In the genomic region with DNA sequence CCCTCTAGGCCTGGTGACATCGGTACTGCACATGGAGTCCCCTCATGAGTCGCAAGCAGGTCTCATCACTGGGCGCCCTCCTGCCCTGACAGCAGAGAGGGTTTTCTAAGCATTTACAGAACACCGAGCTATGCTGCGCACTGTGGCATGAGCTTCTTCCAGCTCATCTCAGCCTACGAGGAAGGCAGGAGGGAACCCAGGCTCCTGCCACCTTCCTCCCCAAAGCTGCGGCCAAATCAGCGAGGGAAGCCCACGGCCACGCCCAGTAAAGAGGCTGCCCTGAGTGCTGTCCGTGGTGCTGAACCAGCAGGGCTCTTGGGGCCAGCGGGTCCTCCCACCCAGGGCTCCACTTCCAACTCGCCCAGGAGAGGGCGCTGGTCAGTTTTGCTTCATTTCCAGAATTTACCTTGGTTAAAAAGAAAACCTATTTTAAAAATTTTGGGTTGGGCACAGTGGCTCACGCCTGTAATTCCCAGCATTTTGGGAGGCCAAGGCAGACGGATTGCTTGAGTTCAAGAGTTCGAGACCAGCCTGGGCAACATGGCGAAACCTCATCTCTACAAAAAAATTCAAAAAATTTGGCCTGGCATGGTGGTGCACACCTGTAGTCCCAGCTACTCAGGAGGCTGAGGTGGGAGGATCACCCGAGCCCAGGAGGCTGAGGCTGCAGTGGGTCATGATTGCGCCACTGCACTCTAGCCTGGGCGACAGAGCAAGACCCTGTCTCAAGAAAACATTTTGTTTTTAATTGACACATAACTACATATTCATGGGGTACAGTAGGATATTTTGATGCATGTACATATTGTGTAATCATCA, we compare ENCODE assay signal across 8 cellular contexts. TPM values are rescaled to one million over a fixed set of nuclear protein-coding genes. Genes with fewer than 3 reads are reported as not detected.
DNase-seq lines count a peak whose midpoint lies in the region; ATAC-seq and TF ChIP-seq lines count a peak whose summit lies in the region.

No MANE protein-coding gene starts in this region.

- no peaks in the 10 kb centered on the region for H3K4me1 ChIP-seq in parathyroid adenoma

- DNase-seq in BJ (ENCODE audit: low read depth) (peak; percentile 4), GOT3 (lab: John Stamatoyannopoulos, UW) (peak; percentile 34), RKO (ENCODE audit: low spot score) (peak; percentile 83), globus pallidus (ENCODE audit: low spot score) (peak; percentile 63)
- DNase-seq in activated effector memory CD4-positive, alpha-beta T cell treated with anti-CD3 and anti-CD28 coated beads, Interleukin-2, amount 50 U/mL, for 16 hours: peak; percentile 79

- ATAC-seq in GM18519 (IDR thresholded peaks at IDR 0.05; ENCODE audit: low FRiP score, unreplicated experiment) (no peak), HG03135 (IDR thresholded peaks at IDR 0.05; ENCODE audit: unreplicated experiment) (no peak)

- POLR2A ChIA-PET in BJ (lab: Charles Lee): no interaction called here

- H2AFZ ChIP-seq in parathyroid adenoma: no peak overlapping the region

- H3K36me3 ChIP-seq in BJ (ENCODE audit: control insufficient read depth, insufficient read depth, low read length) (no peaks in the 10 kb centered on the region), parathyroid adenoma (ENCODE audit: control insufficient read depth, insufficient read depth, low read length) (no peaks in the 10 kb centered on the region)

- H3K4me2 ChIP-seq in parathyroid adenoma (ENCODE audit: low read length): no peak overlapping the region

- no peak overlapping the region for H3K4me3 ChIP-seq in BJ (ENCODE audit: low read depth, low read length)
- no peak overlapping the region for H3K4me3 ChIP-seq in parathyroid adenoma (ENCODE audit: low read depth, low read length)

- CTCF ChIA-PET in BJ (lab: Yijun Ruan, JAX): interaction anchor here (0.6 to 5.7 kb wide), 8 partner anchors 9 to 235 kb away, joined by 3 to 37 read pairs (median 4); no protein-coding TSS in a partner anchor

- H3K27ac ChIP-seq in parathyroid adenoma: no peak overlapping the region

- no peaks in the 10 kb centered on the region for H3K79me2 ChIP-seq in parathyroid adenoma

- H3K27me3 ChIP-seq in BJ (ENCODE audit: control insufficient read depth, insufficient read depth, low read length) (peaks cover 2% of the 10 kb centered on the region), parathyroid adenoma (ENCODE audit: control insufficient read depth, insufficient read depth, low read length) (no peaks in the 10 kb centered on the region)

- no peak overlapping the region for H3K9ac ChIP-seq in parathyroid adenoma

- TF ChIP-seq CTCF in BJ (IDR thresholded peaks at IDR 0.05; ENCODE audit: insufficient read depth, low read depth, low read length) (peak; percentile 83), parathyroid adenoma (IDR thresholded peaks at IDR 0.05) (peak; percentile 48)

- no peaks in the 10 kb centered on the region for H3K9me3 ChIP-seq in parathyroid adenoma (ENCODE audit: control insufficient read depth, low read length)

RNA-seq across cellular contexts. Expression of gene PHF21B, which starts 34.2 kb away (rescaled TPM):
- polyA plus RNA-seq in BJ (2011; rRNA removed): 0.01 TPM in 1 of 2 replicates, not detected in the other
- polyA minus RNA-seq in BJ (2011; rRNA and poly(A)+ RNA removed): not detected in 2 replicates

Comparison
In these comparisons a context has a peak if more than half of its experiments do, and no peak if none do; other contexts are left out.
1. DNase-seq: peak in every context shown above with its lines; median percentile 83 in RKO; 79 in activated effector memory CD4-positive, alpha-beta T cell treated with anti-CD3 and anti-CD28 coated beads, Interleukin-2, amount 50 U/mL, for 16 hours; 63 in globus pallidus; 34 in GOT3; 4 in BJ.